In genomic region chr17:4235372-4236279, GRCh38 we compare ENCODE assay signal across 1 cellular context.
TF ChIP-seq lines count a peak whose summit lies in the region.

No MANE protein-coding gene starts in this region.

TF ChIP-seq in endothelial cell of umbilical vein, 7 proteins besides CTCF, POLR2A, EP300 and RAD21:
- TF ChIP-seq GATA2 (IDR thresholded peaks at IDR 0.05; ENCODE audit: insufficient read depth, insufficient read length, low read depth, low read length) (no peak), JUN (IDR thresholded peaks at IDR 0.05; ENCODE audit: borderline replicate concordance, insufficient read depth, insufficient read length, low read depth) (no peak), POLR2AphosphoS5 (IDR thresholded peaks at IDR 0.05; ENCODE audit: insufficient read depth, low read depth, low read length) (no peak), FOS (IDR thresholded peaks at IDR 0.05; ENCODE audit: borderline replicate concordance, insufficient read depth, low read length) (peak; percentile 5)
